In the genomic region with DNA sequence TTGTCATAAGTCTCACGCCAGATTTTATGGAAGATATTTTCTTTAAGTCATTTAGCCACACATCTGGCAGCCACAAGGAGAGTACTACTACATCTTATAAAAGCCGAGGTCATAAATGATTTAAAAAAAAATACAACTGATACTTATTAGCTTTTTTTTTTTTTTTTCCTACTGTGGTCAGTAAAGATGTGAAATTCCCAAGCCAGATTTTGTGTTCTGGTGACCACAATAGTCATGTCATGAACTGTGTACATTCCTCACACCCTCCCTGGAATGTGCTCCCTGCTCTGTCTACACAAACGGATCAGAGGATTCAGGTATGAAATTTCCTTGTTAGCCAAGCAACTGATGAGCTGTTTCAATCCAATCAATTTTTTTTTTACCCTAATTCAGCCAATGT, we compare ENCODE assay signal across 23 cellular contexts. TPM values are rescaled to one million over a fixed set of nuclear protein-coding genes. Genes with fewer than 3 reads are reported as not detected.
DNase-seq lines count a peak whose midpoint lies in the region; ATAC-seq and TF ChIP-seq lines count a peak whose summit lies in the region.
"Had no signal": no experiment of that assay in that cellular context is flagged by ENCODE, and none has a peak within 500 bp of the region (broad histone marks: within the 10 kb centered on the region; RNA-seq: fewer than 3 reads in every experiment).

No MANE protein-coding gene starts in this region.

- DNase-seq in A172 (ENCODE audit: low spot score), result peak; percentile 60
- DNase-seq in GM04504 (ENCODE audit: low read depth), result peak; percentile 76
- DNase-seq in adipocyte (ENCODE audit: low read depth), result peak; percentile 58
- peak; percentile 45 to 61 for DNase-seq in foreskin fibroblast
- no peak for DNase-seq in NCI-H524 treated with DMSO at 0.1 percent for 48 hours (lab: John Stamatoyannopoulos, UW)
- no peak for DNase-seq in CD8-positive, alpha-beta memory T cell
- DNase-seq: activated CD4-positive, alpha-beta T cell treated with anti-CD3 and anti-CD28 coated beads for 36 hours; activated CD8-positive, alpha-beta memory T cell treated with anti-CD3 and anti-CD28 coated beads, Interleukin-2, amount 50 U/mL, for 4 hours; activated gamma-delta T cell treated with Interleukin-2 at 50 U/mL for 16 hours; heart left ventricle; KG1; NCI-H1092 treated with DMSO at 0.1 percent for 48 hours; NCI-H69; stimulated activated naive CD4-positive, alpha-beta T cell treated with Interleukin-2 at 50 U/mL for 16 hours; T1000 had no signal

- H3K4me3 Mint-ChIP-seq in CD8-positive, alpha-beta memory T cell, result no peak overlapping the region
- H3K4me3 Mint-ChIP-seq: activated CD4-positive, alpha-beta T cell treated with anti-CD3 and anti-CD28 coated beads for 36 hours; memory B cell; nephron had no signal

- H3K9ac ChIP-seq in adipocyte (ENCODE audit: low read length), result no peak overlapping the region

- H3K27me3 Mint-ChIP-seq in CD8-positive, alpha-beta memory T cell, result no peaks in the 10 kb centered on the region
- H3K27me3 Mint-ChIP-seq: activated CD4-positive, alpha-beta T cell treated with anti-CD3 and anti-CD28 coated beads for 36 hours; memory B cell had no signal

- H3K27me3 ChIP-seq in adipocyte (replicated peaks; ENCODE audit: control insufficient read depth, insufficient read depth, low read length), result peaks cover 6% of the 10 kb centered on the region
- H3K27me3 ChIP-seq in CD8-positive, alpha-beta memory T cell (ENCODE audit: insufficient read depth, low read length, poor library complexity, severe bottlenecking), result no peaks in the 10 kb centered on the region
- H3K27me3 ChIP-seq: ascending aorta, heart left ventricle, tibial nerve had no signal

- no peaks in the 10 kb centered on the region for H3K4me1 Mint-ChIP-seq in CD8-positive, alpha-beta memory T cell
- H3K4me1 Mint-ChIP-seq: activated CD4-positive, alpha-beta T cell treated with anti-CD3 and anti-CD28 coated beads for 36 hours; memory B cell had no signal

- ATAC-seq in GM21717 (IDR thresholded peaks at IDR 0.05; ENCODE audit: unreplicated experiment) (no peak), GM21515 (IDR thresholded peaks at IDR 0.05; ENCODE audit: unreplicated experiment) (no peak)
- ATAC-seq: activated CD4-positive, alpha-beta T cell treated with anti-CD3 and anti-CD28 coated beads for 36 hours; heart left ventricle had no signal

- no peaks in the 10 kb centered on the region for H3K9me3 ChIP-seq in adipocyte (ENCODE audit: control insufficient read depth, low read length)
- H3K9me3 ChIP-seq in CD8-positive, alpha-beta memory T cell (ENCODE audit: low read length), result no peaks in the 10 kb centered on the region
- H3K9me3 ChIP-seq: ascending aorta, heart left ventricle, prostate gland, tibial nerve had no signal

- TF ChIP-seq CTCF in foreskin fibroblast (IDR thresholded peaks at IDR 0.05; ENCODE audit: low read depth, low read length), result no peak

- POLR2A ChIA-PET in CD8-positive, alpha-beta memory T cell (lab: Charles Lee), result no interaction called here

- H3K27ac ChIP-seq in CD8-positive, alpha-beta memory T cell (ENCODE audit: low read depth, low read length), result no peak overlapping the region
- H3K27ac ChIP-seq: ascending aorta, heart left ventricle, PC-9, prostate gland, tibial nerve had no signal

- no peaks in the 10 kb centered on the region for H3K36me3 Mint-ChIP-seq in CD8-positive, alpha-beta memory T cell
- H3K36me3 Mint-ChIP-seq: memory B cell had no signal

- H3K27ac Mint-ChIP-seq in CD8-positive, alpha-beta memory T cell, result no peak overlapping the region
- H3K27ac Mint-ChIP-seq: activated CD4-positive, alpha-beta T cell treated with anti-CD3 and anti-CD28 coated beads for 36 hours; memory B cell; nephron had no signal

- H3K4me1 ChIP-seq in adipocyte (ENCODE audit: control insufficient read depth, insufficient read depth, low read length), result no peaks in the 10 kb centered on the region
- no peaks in the 10 kb centered on the region for H3K4me1 ChIP-seq in CD8-positive, alpha-beta memory T cell (ENCODE audit: insufficient read depth, low read length)
- H3K4me1 ChIP-seq: ascending aorta, prostate gland, tibial nerve had no signal

- no peak overlapping the region for H3K4me3 ChIP-seq in adipocyte (ENCODE audit: low read length)
- no peak overlapping the region for H3K4me3 ChIP-seq in foreskin fibroblast (ENCODE audit: low read depth in 1 of 2, low read length in 2 of 2)
- no peak overlapping the region for H3K4me3 ChIP-seq in CD8-positive, alpha-beta memory T cell (ENCODE audit: low read length)
- H3K4me3 ChIP-seq: ascending aorta, heart left ventricle, PC-9, prostate gland, tibial nerve had no signal

- no peaks in the 10 kb centered on the region for H3K36me3 ChIP-seq in adipocyte (ENCODE audit: control insufficient read depth, insufficient read depth, low read length, severe bottlenecking)
- no peaks in the 10 kb centered on the region for H3K36me3 ChIP-seq in CD8-positive, alpha-beta memory T cell (ENCODE audit: insufficient read depth, low read length)
- H3K36me3 ChIP-seq: ascending aorta, prostate gland, tibial nerve had no signal

- peaks cover 0 to 13% (median 5%) of the 10 kb centered on the region in 5 donors for H3K9me3 Mint-ChIP-seq in CD8-positive, alpha-beta memory T cell
- H3K9me3 Mint-ChIP-seq: memory B cell, nephron had no signal

- CTCF ChIA-PET in CD8-positive, alpha-beta memory T cell (lab: Charles Lee), result no interaction called here

RNA-seq across cellular contexts. Expression of a gene that starts 54.7 kb away (rescaled TPM):
- not detected in 2 replicates for total RNA-seq in A172 (2014; rRNA removed; shearing (Covaris generic))
- not detected for total RNA-seq in CD8-positive, alpha-beta memory T cell
- not detected for polyA plus RNA-seq in CD8-positive, alpha-beta memory T cell
- total RNA-seq: activated CD4-positive, alpha-beta T cell treated with anti-CD3 and anti-CD28 coated beads for 36 hours; ascending aorta; tibial nerve had no signal

Comparison
In these comparisons a context has a peak if more than half of its experiments do, and no peak if none do; other contexts are left out.
1. DNase-seq: peak in A172 (single experiment), GM04504 (single experiment), adipocyte (single experiment) and foreskin fibroblast (2 of 2); none in NCI-H524 treated with DMSO at 0.1 percent for 48 hours (single experiment) and CD8-positive, alpha-beta memory T cell (0 of 5).